Comparison of ENCODE assay signal across 1 cellular context in genomic region chr12:56230449-56231183, GRCh38.
TF ChIP-seq lines count a peak whose summit lies in the region.

No MANE protein-coding gene starts in this region.

TF ChIP-seq in GM12878, 131 proteins besides CTCF, POLR2A, EP300 and RAD21:
- TF ChIP-seq LARP7 (IDR thresholded peaks at IDR 0.05) (no peak), BCLAF1 (IDR thresholded peaks at IDR 0.05) (no peak), SREBF2 (IDR thresholded peaks at IDR 0.05; ENCODE audit: low read length) (no peak), EZH2 (IDR thresholded peaks at IDR 0.05; ENCODE audit: borderline replicate concordance, control insufficient read depth, low read depth, low read length) (no peak), ZZZ3 (IDR thresholded peaks at IDR 0.05; ENCODE audit: control insufficient read depth, insufficient read length, low read depth) (no peak), MEF2B (IDR thresholded peaks at IDR 0.05; ENCODE audit: partially characterized antibody, poor library complexity, severe bottlenecking) (no peak), SPI1 (IDR thresholded peaks at IDR 0.05; ENCODE audit: borderline replicate concordance, insufficient read depth, low read depth, low read length) (no peak), EGR1 (IDR thresholded peaks at IDR 0.05; ENCODE audit: borderline replicate concordance in 1 of 2, low read depth in 2 of 2, low read length in 2 of 2) (no peak), NFXL1 (IDR thresholded peaks at IDR 0.05; ENCODE audit: borderline replicate concordance) (no peak), IKZF2 (IDR thresholded peaks at IDR 0.05) (no peak), SUPT20H (IDR thresholded peaks at IDR 0.05; ENCODE audit: borderline replicate concordance, control insufficient read depth, low read depth, low read length) (no peak), BHLHE40 (IDR thresholded peaks at IDR 0.05; ENCODE audit: borderline replicate concordance in 1 of 2, low read depth in 2 of 2, low read length in 1 of 2) (no peak), ZBTB33 (IDR thresholded peaks at IDR 0.05) (no peak), PAX5 (IDR thresholded peaks at IDR 0.05; ENCODE audit: borderline replicate concordance, low read depth, low read length) (no peak), CHD4 (IDR thresholded peaks at IDR 0.05) (no peak), TARDBP (IDR thresholded peaks at IDR 0.05; ENCODE audit: borderline replicate concordance) (no peak)
- TF ChIP-seq, protein P1, sequence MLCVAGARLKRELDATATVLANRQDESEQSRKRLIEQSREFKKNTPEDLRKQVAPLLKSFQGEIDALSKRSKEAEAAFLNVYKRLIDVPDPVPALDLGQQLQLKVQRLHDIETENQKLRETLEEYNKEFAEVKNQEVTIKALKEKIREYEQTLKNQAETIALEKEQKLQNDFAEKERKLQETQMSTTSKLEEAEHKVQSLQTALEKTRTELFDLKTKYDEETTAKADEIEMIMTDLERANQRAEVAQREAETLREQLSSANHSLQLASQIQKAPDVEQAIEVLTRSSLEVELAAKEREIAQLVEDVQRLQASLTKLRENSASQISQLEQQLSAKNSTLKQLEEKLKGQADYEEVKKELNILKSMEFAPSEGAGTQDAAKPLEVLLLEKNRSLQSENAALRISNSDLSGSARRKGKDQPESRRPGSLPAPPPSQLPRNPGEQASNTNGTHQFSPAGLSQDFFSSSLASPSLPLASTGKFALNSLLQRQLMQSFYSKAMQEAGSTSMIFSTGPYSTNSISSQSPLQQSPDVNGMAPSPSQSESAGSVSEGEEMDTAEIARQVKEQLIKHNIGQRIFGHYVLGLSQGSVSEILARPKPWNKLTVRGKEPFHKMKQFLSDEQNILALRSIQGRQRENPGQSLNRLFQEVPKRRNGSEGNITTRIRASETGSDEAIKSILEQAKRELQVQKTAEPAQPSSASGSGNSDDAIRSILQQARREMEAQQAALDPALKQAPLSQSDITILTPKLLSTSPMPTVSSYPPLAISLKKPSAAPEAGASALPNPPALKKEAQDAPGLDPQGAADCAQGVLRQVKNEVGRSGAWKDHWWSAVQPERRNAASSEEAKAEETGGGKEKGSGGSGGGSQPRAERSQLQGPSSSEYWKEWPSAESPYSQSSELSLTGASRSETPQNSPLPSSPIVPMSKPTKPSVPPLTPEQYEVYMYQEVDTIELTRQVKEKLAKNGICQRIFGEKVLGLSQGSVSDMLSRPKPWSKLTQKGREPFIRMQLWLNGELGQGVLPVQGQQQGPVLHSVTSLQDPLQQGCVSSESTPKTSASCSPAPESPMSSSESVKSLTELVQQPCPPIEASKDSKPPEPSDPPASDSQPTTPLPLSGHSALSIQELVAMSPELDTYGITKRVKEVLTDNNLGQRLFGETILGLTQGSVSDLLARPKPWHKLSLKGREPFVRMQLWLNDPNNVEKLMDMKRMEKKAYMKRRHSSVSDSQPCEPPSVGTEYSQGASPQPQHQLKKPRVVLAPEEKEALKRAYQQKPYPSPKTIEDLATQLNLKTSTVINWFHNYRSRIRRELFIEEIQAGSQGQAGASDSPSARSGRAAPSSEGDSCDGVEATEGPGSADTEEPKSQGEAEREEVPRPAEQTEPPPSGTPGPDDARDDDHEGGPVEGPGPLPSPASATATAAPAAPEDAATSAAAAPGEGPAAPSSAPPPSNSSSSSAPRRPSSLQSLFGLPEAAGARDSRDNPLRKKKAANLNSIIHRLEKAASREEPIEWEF (IDR thresholded peaks at IDR 0.05; ENCODE audit: insufficient replicate concordance, low read depth, low read length): no peak
